ENCODE assay signal across 9 cellular contexts in the genomic region with DNA sequence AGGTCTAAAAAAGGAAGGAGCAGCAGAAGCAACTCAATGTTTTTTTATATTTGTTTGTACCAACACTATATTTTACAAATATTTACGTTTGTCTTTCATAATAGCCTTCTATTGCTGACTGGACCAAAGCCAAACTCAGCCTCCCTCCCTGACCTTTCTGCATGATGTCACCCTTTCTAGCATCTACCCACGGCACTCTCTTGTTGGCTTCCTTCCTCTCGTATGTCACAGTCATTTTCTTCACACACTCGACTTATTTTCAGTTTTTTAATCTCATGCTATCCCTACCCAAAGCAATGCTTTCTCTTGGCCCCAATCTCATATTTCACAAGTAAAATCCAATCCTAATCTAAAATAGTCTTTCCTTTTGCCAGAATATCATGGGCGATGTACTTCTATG. TPM values are rescaled to one million over a fixed set of nuclear protein-coding genes. Genes with fewer than 3 reads are reported as not detected.
DNase-seq lines count a peak whose midpoint lies in the region; TF ChIP-seq lines count a peak whose summit lies in the region.
"Had no signal": no experiment of that assay in that cellular context is flagged by ENCODE, and none has a peak within 500 bp of the region (broad histone marks: within the 10 kb centered on the region; RNA-seq: fewer than 3 reads in every experiment).

No MANE protein-coding gene starts in this region.

- H3K27me3 ChIP-seq in cardiac muscle cell: no peaks in the 10 kb centered on the region

- POLR2A ChIA-PET in HEK293T (lab: Yijun Ruan, JAX): no interaction called here

- peak overlapping the region; percentile 65 for H3K27ac ChIP-seq in cardiac muscle cell

- no peaks in the 10 kb centered on the region for H3K9me3 ChIP-seq in cardiac muscle cell (ENCODE audit: low read depth)

- CTCF ChIA-PET in HEK293T (lab: Yijun Ruan, JAX): interaction anchor here (0.6 to 1.1 kb wide), 11 partner anchors 26 to 1633 kb away, joined by 3 to 6 read pairs (median 3); a partner anchor contains a TSS

- H3K4me3 ChIP-seq in cardiac muscle cell (no peak overlapping the region), retinal pigment epithelial cell (ENCODE audit: low read length) (no peak overlapping the region)

- H3K36me3 ChIP-seq in cardiac muscle cell: no peaks in the 10 kb centered on the region

- peaks cover 12% of the 10 kb centered on the region for H3K4me1 ChIP-seq in cardiac muscle cell (ENCODE audit: low read depth)

- DNase-seq in ELR (ENCODE audit: low read depth) (peak; percentile 51), RKO (ENCODE audit: low spot score) (peak; percentile 13), cardiac muscle cell (ENCODE audit: low read depth in 1 of 2, low spot score in 1 of 2) (peak in 1 of 2 donors; percentile 60), retinal pigment epithelial cell (ENCODE audit: low read depth) (peak; percentile 17), iPS-NIHi11 (ENCODE audit: low spot score) (no peak), HEK293T (ENCODE audit: extremely low spot score) (no peak), KG1 (lab: John Stamatoyannopoulos, UW) (no peak)
- no peak for DNase-seq in activated CD4-positive, alpha-beta T cell treated with anti-CD3 and anti-CD28 coated beads, Interleukin-2, amount 50 U/mL, for 1 hour
- DNase-seq: activated T-cell treated with anti-CD3 and anti-CD28 coated beads for 4 hours had no signal

- TF ChIP-seq CTCF in cardiac muscle cell (IDR thresholded peaks at IDR 0.05; ENCODE audit: low read depth, low read length) (no peak), retinal pigment epithelial cell (conservative IDR thresholded peaks at IDR 0.05; ENCODE audit: low read depth, low read length) (no peak)

TF ChIP-seq in HEK293T, 16 proteins besides CTCF, POLR2A, EP300 and RAD21:
- no peak for TF ChIP-seq ZNF384 (IDR thresholded peaks at IDR 0.05)
- TF ChIP-seq BHLHE40 (IDR thresholded peaks at IDR 0.05; ENCODE audit: borderline replicate concordance): no peak
- TF ChIP-seq TARDBP (IDR thresholded peaks at IDR 0.05): no peak
- no peak for TF ChIP-seq HDGF (IDR thresholded peaks at IDR 0.05; ENCODE audit: borderline replicate concordance)
- TF ChIP-seq L3MBTL2 (conservative IDR thresholded peaks at IDR 0.05): no peak
- TF ChIP-seq CTBP1 (IDR thresholded peaks at IDR 0.05; ENCODE audit: borderline replicate concordance): no peak
- TF ChIP-seq SUZ12 (IDR thresholded peaks at IDR 0.05): no peak
- no peak for TF ChIP-seq NFRKB (IDR thresholded peaks at IDR 0.05)
- TF ChIP-seq ARNT (IDR thresholded peaks at IDR 0.05): no peak
- no peak for TF ChIP-seq FOXA1 (IDR thresholded peaks at IDR 0.05)
- TF ChIP-seq, protein P1, sequence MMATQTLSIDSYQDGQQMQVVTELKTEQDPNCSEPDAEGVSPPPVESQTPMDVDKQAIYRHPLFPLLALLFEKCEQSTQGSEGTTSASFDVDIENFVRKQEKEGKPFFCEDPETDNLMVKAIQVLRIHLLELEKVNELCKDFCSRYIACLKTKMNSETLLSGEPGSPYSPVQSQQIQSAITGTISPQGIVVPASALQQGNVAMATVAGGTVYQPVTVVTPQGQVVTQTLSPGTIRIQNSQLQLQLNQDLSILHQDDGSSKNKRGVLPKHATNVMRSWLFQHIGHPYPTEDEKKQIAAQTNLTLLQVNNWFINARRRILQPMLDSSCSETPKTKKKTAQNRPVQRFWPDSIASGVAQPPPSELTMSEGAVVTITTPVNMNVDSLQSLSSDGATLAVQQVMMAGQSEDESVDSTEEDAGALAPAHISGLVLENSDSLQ (IDR thresholded peaks at IDR 0.05): no peak
- no peak for TF ChIP-seq FOXM1 (IDR thresholded peaks at IDR 0.05; ENCODE audit: borderline replicate concordance)
- TF ChIP-seq LEF1 (IDR thresholded peaks at IDR 0.05; ENCODE audit: borderline replicate concordance): no peak
- TF ChIP-seq ELF4 (IDR thresholded peaks at IDR 0.05): no peak
- TF ChIP-seq SP1 (IDR thresholded peaks at IDR 0.05): no peak
- no peak for TF ChIP-seq FOXK2 (IDR thresholded peaks at IDR 0.05)

RNA-seq across cellular contexts. Expression of a gene that starts 16.3 kb away (rescaled TPM):
- 22.4 and 31.9 TPM in 2 replicates for total RNA-seq in cardiac muscle cell
- polyA plus RNA-seq in cardiac muscle cell: 18.7 and 26.5 TPM in 2 replicates

Comparison
In these comparisons a context has a peak if more than half of its experiments do, and no peak if none do; other contexts are left out.
1. DNase-seq: peak in ELR (single experiment), RKO (single experiment) and retinal pigment epithelial cell (single experiment); none in iPS-NIHi11 (single experiment), HEK293T (single experiment), KG1 (single experiment) and activated CD4-positive, alpha-beta T cell treated with anti-CD3 and anti-CD28 coated beads, Interleukin-2, amount 50 U/mL, for 1 hour (single experiment).